Comparison of ENCODE assay signal across 6 cellular contexts in genomic region chr1:79138227-79138626, GRCh38.
DNase-seq lines count a peak whose midpoint lies in the region; FAIRE-seq and TF ChIP-seq lines count a peak whose summit lies in the region.
"Not testable (repeated sequence)": the region's sequence is repeated elsewhere in the genome, so short reads cannot be mapped to it uniquely, and the experiment has no call there.

No MANE protein-coding gene starts in this region.

- H3K4ac ChIP-seq in H1 (replicated peaks; ENCODE audit: insufficient read length, low read depth, low read length); mesendoderm (ENCODE audit: low read depth, low read length): not testable (repeated sequence)

- not testable (repeated sequence) for H4K8ac ChIP-seq in H1 (ENCODE audit: extremely low read depth, insufficient read depth, low read length); mesendoderm (ENCODE audit: low read depth, low read length)

- CTCF ChIA-PET in H1 (lab: Charles Lee; ENCODE audit: partially characterized antibody): not testable (repeated sequence)

- TF ChIP-seq POLR2A in H1 (IDR thresholded peaks at IDR 0.05; ENCODE audit: control extremely low read depth in 1 of 2, low read depth in 2 of 2, low read length in 2 of 2): not testable (repeated sequence)

- not testable (repeated sequence) for H3K23ac ChIP-seq in H1 (ENCODE audit: insufficient read length); mesendoderm (ENCODE audit: low read length)

- peaks cover 6 to 10% of the 10 kb centered on the region in 2 experiments; a peak in 3 of 4 replicates for H3K9me3 ChIP-seq in H1 (ENCODE audit: insufficient read depth in 2 of 2, low read depth in 1 of 2, low read length in 1 of 2)

- not testable (repeated sequence) for H2BK12ac ChIP-seq in H1 (ENCODE audit: low read depth, low read length)

- not testable (repeated sequence) for H2BK15ac ChIP-seq in H1 (ENCODE audit: low read length); mesendoderm (replicated peaks; ENCODE audit: low read depth)

- H4K20me1 ChIP-seq in H1 (replicated peaks in 1 of 2; ENCODE audit: control insufficient read depth in 1 of 2, insufficient read depth in 2 of 2, low read length in 2 of 2): not testable (repeated sequence)

- H3K27ac ChIP-seq in H1 (ENCODE audit: low read depth, low read length); mesendoderm (ENCODE audit: low read depth, low read length): not testable (repeated sequence)

- not testable (repeated sequence) for H2BK20ac ChIP-seq in H1 (ENCODE audit: low read length)

- not testable (repeated sequence) for H3K27me3 ChIP-seq in H1 (replicated peaks in 1 of 4; ENCODE audit: control insufficient read depth in 3 of 4, extremely low read depth in 1 of 4, insufficient read depth in 3 of 4, low read length in 3 of 4); mesendoderm (ENCODE audit: insufficient read depth, low read length, poor library complexity)

- not testable (repeated sequence) for H4K5ac ChIP-seq in H1 (ENCODE audit: insufficient read length, low read depth, low read length); mesendoderm (ENCODE audit: low read length)

- not testable (repeated sequence) for H2BK120ac ChIP-seq in H1 (replicated peaks; ENCODE audit: low read depth, low read length); mesendoderm (ENCODE audit: low read depth, low read length)

- POLR2A ChIA-PET in H1 (lab: Charles Lee; ENCODE audit: partially characterized antibody): not testable (repeated sequence)

- WGBS in H1 (ENCODE audit: extremely low coverage in 1 of 2, insufficient coverage in 1 of 2, insufficient read length in 1 of 2, insufficient replicate concordance in 2 of 2, low coverage in 1 of 2, low lambda C conversion rate in 2 of 2, missing lambda C conversion rate in 1 of 2), 2 experiments: 72% methylated on average over 4 of the region's 4 CpGs; no CpG with 5 or more reads in 1 of the 2 experiments
- WGBS in mesendoderm (ENCODE audit: extremely low coverage, insufficient coverage, low lambda C conversion rate): no CpG with 5 or more reads among the region's 4 CpGs

- not testable (repeated sequence) for H3K4me3 ChIP-seq in H1 (ENCODE audit: extremely low read depth in 1 of 4, insufficient read depth in 2 of 4, low read depth in 3 of 4, low read length in 4 of 4); mesendoderm (ENCODE audit: low read length)

- H4K91ac ChIP-seq in H1 (replicated peaks; ENCODE audit: insufficient read length, low read length): not testable (repeated sequence)

- H3K36me3 ChIP-seq in H1 (ENCODE audit: control insufficient read depth in 2 of 4, insufficient read depth in 4 of 4, low read length in 3 of 4); mesendoderm (ENCODE audit: control insufficient read depth, insufficient read depth, low read length): not testable (repeated sequence)

- not testable (repeated sequence) for H2AK5ac ChIP-seq in H1 (ENCODE audit: low read depth, low read length); mesendoderm (ENCODE audit: low read length)

- H3K79me1 ChIP-seq in H1 (ENCODE audit: low read depth, low read length); mesendoderm (ENCODE audit: low read length): not testable (repeated sequence)

- H3K14ac ChIP-seq in H1 (ENCODE audit: insufficient read length): not testable (repeated sequence)

- H3K9ac ChIP-seq in H1 (replicated peaks in 1 of 4; ENCODE audit: extremely low read depth in 1 of 4, low read depth in 3 of 4, low read length in 3 of 4); mesendoderm (ENCODE audit: low read length): not testable (repeated sequence)

- not testable (repeated sequence) for H3K18ac ChIP-seq in H1 (ENCODE audit: extremely low read depth, low read length); mesendoderm (ENCODE audit: low read length)

- H2AFZ ChIP-seq in H1 (ENCODE audit: low read length): not testable (repeated sequence)

- in situ Hi-C loops in ACHN (cut with HindIII; ENCODE audit: low pct_ligation_motif_present, low pct_unique_long_range_greater_than_20kb, low sequenced_read_pairs): not testable (repeated sequence)

- not testable (repeated sequence) for H3K56ac ChIP-seq in H1 (replicated peaks; ENCODE audit: insufficient read length, low read depth, low read length); mesendoderm (ENCODE audit: low read length)

- H3K23me2 ChIP-seq in H1 (ENCODE audit: low read depth, low read length): not testable (repeated sequence)

- TF ChIP-seq CTCF in H1 (IDR thresholded peaks at IDR 0.05; ENCODE audit: control extremely low read depth in 1 of 3, insufficient read depth in 1 of 3, low read depth in 1 of 3, low read length in 3 of 3): not testable (repeated sequence)

- FAIRE-seq in H1 (lab: Jason Lieb, UNC): not testable (repeated sequence)

- peak in 1 of 2 experiments; percentile 76; a peak in 1 of 3 replicates for TF ChIP-seq EP300 in H1 (IDR thresholded peaks at IDR 0.05; ENCODE audit: borderline replicate concordance in 1 of 2, low read depth in 2 of 2, low read length in 2 of 2)

- not testable (repeated sequence) for H2BK5ac ChIP-seq in H1 (ENCODE audit: low read depth, low read length); mesendoderm (ENCODE audit: low read length)

- not testable (repeated sequence) for H3K4me2 ChIP-seq in H1 (ENCODE audit: insufficient read depth in 1 of 2, low read depth in 2 of 2, low read length in 2 of 2); mesendoderm (ENCODE audit: low read length)

- H3K79me2 ChIP-seq in H1 (ENCODE audit: control insufficient read depth in 1 of 2, insufficient read depth in 2 of 2, low read length in 2 of 2); mesendoderm (ENCODE audit: control insufficient read depth, insufficient read depth, low read length): not testable (repeated sequence)

- DNase-seq in ACHN: peak; percentile 88
- peak; percentile 4 for DNase-seq in ELF-1 (ENCODE audit: low read depth, low spot score)
- peak; percentile 35 for DNase-seq in NCI-H82 (lab: John Stamatoyannopoulos, UW)
- DNase-seq in H1 (ENCODE audit: low read depth in 1 of 2, low spot score in 2 of 2): peak in 1 of 2 experiments; percentile 45
- DNase-seq in iPS DF 19.7 (ENCODE audit: low read depth, low spot score): peak; percentile 47
- peak; percentile 57 for DNase-seq in mesendoderm

- TF ChIP-seq RAD21 in H1 (IDR thresholded peaks at IDR 0.05 in 1 of 2, conservative IDR thresholded peaks at IDR 0.05 in 1 of 2; ENCODE audit: low read depth in 2 of 2, low read length in 2 of 2): not testable (repeated sequence)

- not testable (repeated sequence) for H3K4me1 ChIP-seq in H1 (replicated peaks in 1 of 4; ENCODE audit: control insufficient read depth in 3 of 4, insufficient read depth in 4 of 4, low read length in 3 of 4); mesendoderm (ENCODE audit: control insufficient read depth, low read depth, low read length)

TF ChIP-seq in H1, 55 proteins besides CTCF, POLR2A, EP300 and RAD21:
- TF ChIP-seq SP1 (IDR thresholded peaks at IDR 0.05; ENCODE audit: low read depth, low read length): 0 out of 2 replicates have a peak, but pooled peaks have one; percentile 34
